9 cellular contexts compared by ENCODE assay signal in the genomic region with DNA sequence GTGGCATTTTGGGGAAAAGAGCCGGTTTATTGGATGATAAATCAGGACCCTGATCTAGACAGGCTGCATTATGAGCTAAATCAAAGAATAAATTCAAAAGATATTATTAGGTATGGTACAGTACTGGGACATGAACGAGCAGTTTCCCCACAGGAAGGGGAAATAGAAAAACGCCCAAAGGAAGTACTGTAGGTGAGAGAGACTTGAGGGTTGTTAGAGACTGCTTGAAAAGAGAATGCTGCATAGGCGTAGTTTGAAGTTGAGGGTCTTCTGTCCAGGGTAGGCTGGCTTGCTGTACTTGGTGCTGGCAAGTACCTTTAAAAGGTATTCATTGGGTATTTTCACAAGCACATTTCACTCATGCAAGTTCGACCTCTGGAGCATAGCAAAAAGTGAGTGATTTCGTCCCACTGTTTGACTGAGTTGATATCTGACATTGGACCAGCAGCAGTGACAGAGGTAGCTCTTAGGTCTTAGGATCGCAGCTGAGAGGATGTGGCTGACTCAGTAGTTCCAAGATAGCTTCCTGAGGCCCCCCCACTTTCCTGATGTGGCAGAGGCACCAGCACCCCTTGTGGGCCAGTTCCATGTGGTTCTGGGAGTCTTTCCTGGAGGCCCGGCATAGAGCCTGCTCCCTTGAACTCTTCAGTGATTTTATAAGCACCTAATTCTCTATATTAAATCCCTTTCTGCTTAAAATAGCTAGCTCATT.
DNase-seq lines count a peak whose midpoint lies in the region; ATAC-seq, FAIRE-seq and TF ChIP-seq lines count a peak whose summit lies in the region.
"Had no signal": no experiment of that assay in that cellular context is flagged by ENCODE, and none has a peak within 500 bp of the region (broad histone marks: within the 10 kb centered on the region; RNA-seq: fewer than 3 reads in every experiment).

No MANE protein-coding gene starts in this region.

- intact Hi-C loops in sciatic nerve (cut with DNase I), result no loop called here

- H3K27me3 ChIP-seq in DND-41 (ENCODE audit: insufficient read depth, low read length, poor library complexity) (no peaks in the 10 kb centered on the region), bronchial epithelial cell (ENCODE audit: control insufficient read depth, insufficient read depth, low read length) (no peaks in the 10 kb centered on the region), neural cell (ENCODE audit: insufficient read depth, low read depth, low read length) (no peaks in the 10 kb centered on the region)

- H4K20me1 ChIP-seq in DND-41 (ENCODE audit: insufficient read depth, low read length) (peaks cover 81% of the 10 kb centered on the region), neural cell (ENCODE audit: insufficient read depth) (no peaks in the 10 kb centered on the region)

- peak; percentile 43 for FAIRE-seq in bronchial epithelial cell (lab: Jason Lieb, UNC)

- peak; percentile 56 for DNase-seq in DND-41
- DNase-seq in UCSD-AML1 (lab: John Stamatoyannopoulos, UW; ENCODE audit: unreplicated experiment), result peak; percentile 25
- no peak for DNase-seq in bronchial epithelial cell (ENCODE audit: low read depth)
- DNase-seq in sciatic nerve (ENCODE audit: low spot score), result no peak
- DNase-seq in HUDEP-2 (lab: John Stamatoyannopoulos, UW; ENCODE audit: unreplicated experiment in 76 of 76), result no peak
- DNase-seq in SHP77 treated with DMSO at 0.1 percent for 48 hours (lab: John Stamatoyannopoulos, UW), result no peak

- H3K4me1 ChIP-seq in DND-41 (ENCODE audit: insufficient read depth, low read length), result peaks cover 73% of the 10 kb centered on the region

- H3K4me3 ChIP-seq in DND-41 (ENCODE audit: low read depth in 1 of 2, low read length in 2 of 2) (no peak overlapping the region), bronchial epithelial cell (ENCODE audit: low read depth, low read length) (no peak overlapping the region), neural cell (ENCODE audit: low read length) (no peak overlapping the region)

- no peak overlapping the region for H2AFZ ChIP-seq in DND-41 (ENCODE audit: low read depth, low read length)
- H2AFZ ChIP-seq in neural cell (ENCODE audit: low read depth, low read length), result no peak overlapping the region

- ATAC-seq in DND-41 (ENCODE audit: insufficient read depth, low read depth), result peak; percentile 69
- no peak for ATAC-seq in sciatic nerve
- ATAC-seq in GM19467 (IDR thresholded peaks at IDR 0.05; ENCODE audit: unreplicated experiment), result no peak
- ATAC-seq: esophagus mucosa had no signal

- peak overlapping the region; percentile 55 for H3K27ac ChIP-seq in DND-41 (ENCODE audit: low read length)
- H3K27ac ChIP-seq in neural cell (ENCODE audit: low read length), result peak overlapping the region; percentile 9

- H3K9me3 ChIP-seq in DND-41 (ENCODE audit: insufficient read depth, low read length, severe bottlenecking) (no peaks in the 10 kb centered on the region), neural cell (ENCODE audit: low read length) (no peaks in the 10 kb centered on the region)

- H3K36me3 ChIP-seq in DND-41 (ENCODE audit: insufficient read depth, low read length), result peaks cover 90% of the 10 kb centered on the region
- H3K36me3 ChIP-seq in bronchial epithelial cell (ENCODE audit: control insufficient read depth, insufficient read depth, low read length), result no peaks in the 10 kb centered on the region
- no peaks in the 10 kb centered on the region for H3K36me3 ChIP-seq in neural cell (ENCODE audit: insufficient read depth, low read length)

- no peaks in the 10 kb centered on the region for H3K9me2 ChIP-seq in neural cell (ENCODE audit: insufficient read depth, low read length)

- no peak for TF ChIP-seq EP300 in neural cell (conservative IDR thresholded peaks at IDR 0.05; ENCODE audit: poor library complexity, severe bottlenecking)

- no peak for TF ChIP-seq RAD21 in neural cell (conservative IDR thresholded peaks at IDR 0.05)

- TF ChIP-seq CTCF in DND-41 (IDR thresholded peaks at IDR 0.05; ENCODE audit: borderline replicate concordance, extremely low read depth, low read length, poor library complexity, severe bottlenecking), result no peak
- TF ChIP-seq CTCF in bronchial epithelial cell (IDR thresholded peaks at IDR 0.05; ENCODE audit: insufficient read depth, low read length, severe bottlenecking), result no peak
- no peak for TF ChIP-seq CTCF in neural cell (IDR thresholded peaks at IDR 0.05; ENCODE audit: poor library complexity, severe bottlenecking)

- H3F3A ChIP-seq in neural cell (ENCODE audit: insufficient read depth, low read length, poor library complexity, severe bottlenecking), result no peaks in the 10 kb centered on the region

- peaks cover 99% of the 10 kb centered on the region for H3K79me2 ChIP-seq in DND-41 (ENCODE audit: insufficient read depth, low read length)
- H3K79me2 ChIP-seq in neural cell (replicated peaks; ENCODE audit: insufficient read depth, low read length), result peaks cover 38% of the 10 kb centered on the region

- no peak overlapping the region for H3K9ac ChIP-seq in DND-41 (ENCODE audit: low read depth, low read length)
- H3K9ac ChIP-seq in neural cell (ENCODE audit: low read length), result no peak overlapping the region

- H3K4me2 ChIP-seq in DND-41 (ENCODE audit: insufficient read depth, low read length), result peak overlapping the region; percentile 24; the same call in 1 of the 2 replicates
- H3K4me2 ChIP-seq in neural cell (ENCODE audit: low read length), result no peak overlapping the region

TF ChIP-seq in neural cell, 6 proteins besides CTCF, POLR2A, EP300 and RAD21:
- TF ChIP-seq SMC3 (conservative IDR thresholded peaks at IDR 0.05; ENCODE audit: poor library complexity) (no peak), MXI1 (conservative IDR thresholded peaks at IDR 0.05; ENCODE audit: poor library complexity, severe bottlenecking) (no peak), EZH2 (IDR thresholded peaks at IDR 0.05; ENCODE audit: borderline replicate concordance, insufficient read depth, low read length, poor library complexity, severe bottlenecking) (no peak), POLR2AphosphoS5 (IDR thresholded peaks at IDR 0.05) (no peak), TAF1 (IDR thresholded peaks at IDR 0.05; ENCODE audit: low read depth) (no peak)
- TF ChIP-seq, protein P1, sequence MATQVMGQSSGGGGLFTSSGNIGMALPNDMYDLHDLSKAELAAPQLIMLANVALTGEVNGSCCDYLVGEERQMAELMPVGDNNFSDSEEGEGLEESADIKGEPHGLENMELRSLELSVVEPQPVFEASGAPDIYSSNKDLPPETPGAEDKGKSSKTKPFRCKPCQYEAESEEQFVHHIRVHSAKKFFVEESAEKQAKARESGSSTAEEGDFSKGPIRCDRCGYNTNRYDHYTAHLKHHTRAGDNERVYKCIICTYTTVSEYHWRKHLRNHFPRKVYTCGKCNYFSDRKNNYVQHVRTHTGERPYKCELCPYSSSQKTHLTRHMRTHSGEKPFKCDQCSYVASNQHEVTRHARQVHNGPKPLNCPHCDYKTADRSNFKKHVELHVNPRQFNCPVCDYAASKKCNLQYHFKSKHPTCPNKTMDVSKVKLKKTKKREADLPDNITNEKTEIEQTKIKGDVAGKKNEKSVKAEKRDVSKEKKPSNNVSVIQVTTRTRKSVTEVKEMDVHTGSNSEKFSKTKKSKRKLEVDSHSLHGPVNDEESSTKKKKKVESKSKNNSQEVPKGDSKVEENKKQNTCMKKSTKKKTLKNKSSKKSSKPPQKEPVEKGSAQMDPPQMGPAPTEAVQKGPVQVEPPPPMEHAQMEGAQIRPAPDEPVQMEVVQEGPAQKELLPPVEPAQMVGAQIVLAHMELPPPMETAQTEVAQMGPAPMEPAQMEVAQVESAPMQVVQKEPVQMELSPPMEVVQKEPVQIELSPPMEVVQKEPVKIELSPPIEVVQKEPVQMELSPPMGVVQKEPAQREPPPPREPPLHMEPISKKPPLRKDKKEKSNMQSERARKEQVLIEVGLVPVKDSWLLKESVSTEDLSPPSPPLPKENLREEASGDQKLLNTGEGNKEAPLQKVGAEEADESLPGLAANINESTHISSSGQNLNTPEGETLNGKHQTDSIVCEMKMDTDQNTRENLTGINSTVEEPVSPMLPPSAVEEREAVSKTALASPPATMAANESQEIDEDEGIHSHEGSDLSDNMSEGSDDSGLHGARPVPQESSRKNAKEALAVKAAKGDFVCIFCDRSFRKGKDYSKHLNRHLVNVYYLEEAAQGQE (IDR thresholded peaks at IDR 0.05; ENCODE audit: borderline replicate concordance), result no peak

Comparison
In these comparisons a context has a peak if more than half of its experiments do, and no peak if none do; other contexts are left out.
1. DNase-seq: peak in DND-41 (single experiment) and UCSD-AML1 (single experiment); none in bronchial epithelial cell (single experiment), sciatic nerve (single experiment), HUDEP-2 (0 of 76) and SHP77 treated with DMSO at 0.1 percent for 48 hours (single experiment).